Comparison of ENCODE assay signal across 16 cellular contexts in genomic region chr7:75531359-75531821, GRCh38. TPM values are rescaled to one million over a fixed set of nuclear protein-coding genes. Genes with fewer than 3 reads are reported as not detected.
DNase-seq lines count a peak whose midpoint lies in the region; ATAC-seq lines count a peak whose summit lies in the region.
"Had no signal": no experiment of that assay in that cellular context is flagged by ENCODE, and none has a peak within 500 bp of the region (broad histone marks: within the 10 kb centered on the region; RNA-seq: fewer than 3 reads in every experiment).

No MANE protein-coding gene starts in this region.

- DNase-seq in DMS 273 (lab: John Stamatoyannopoulos, UW; ENCODE audit: unreplicated experiment) (peak; percentile 37), DMS 273 treated with DMSO at 0.1 percent for 48 hours (lab: John Stamatoyannopoulos, UW) (no peak), NCI-H2196 treated with DMSO at 0.1 percent for 48 hours (lab: John Stamatoyannopoulos, UW; ENCODE audit: unreplicated experiment) (peak; percentile 36), posterior vena cava (ENCODE audit: low spot score) (peak; percentile 28), NCI-H510A treated with DMSO at 0.1 percent for 48 hours (lab: John Stamatoyannopoulos, UW) (no peak)
- DNase-seq: activated B cell treated with CpG ODN at 0.5 μM for 24 hours; activated T-cell treated with anti-CD3 and anti-CD28 coated beads, Interleukin-2, amount 50 U/mL, for 1 hour; DMS153; NCI-H345 had no signal

- intact Hi-C loops in posterior vena cava (cut with DNase I) = no loop called here

- peak; percentile 42 for ATAC-seq in esophagus mucosa
- ATAC-seq in HG03135 (IDR thresholded peaks at IDR 0.05; ENCODE audit: unreplicated experiment) = no peak
- no peak for ATAC-seq in HG02973 (IDR thresholded peaks at IDR 0.05; ENCODE audit: unreplicated experiment)
- ATAC-seq: sciatic nerve had no signal

RNA-seq across cellular contexts. Expression of gene SPDYE5, which starts 39.3 kb away (rescaled TPM):
- total RNA-seq in esophagus mucosa = not detected
- total RNA-seq in posterior vena cava = not detected
- total RNA-seq: ascending aorta, mononuclear cell, sciatic nerve, thoracic aorta had no signal

RNA-seq across cellular contexts. Expression of gene POM121C, which starts 45.3 kb away (rescaled TPM):
- 30.6 TPM for total RNA-seq in esophagus mucosa
- total RNA-seq in posterior vena cava = 10 to 100 TPM; 28.8 to 31.4 TPM

Comparison
In these comparisons a context has a peak if more than half of its experiments do, and no peak if none do; other contexts are left out.
1. DNase-seq: peak in DMS 273 (single experiment), NCI-H2196 treated with DMSO at 0.1 percent for 48 hours (single experiment) and posterior vena cava (single experiment); none in DMS 273 treated with DMSO at 0.1 percent for 48 hours (single experiment) and NCI-H510A treated with DMSO at 0.1 percent for 48 hours (single experiment).